In the genomic region with DNA sequence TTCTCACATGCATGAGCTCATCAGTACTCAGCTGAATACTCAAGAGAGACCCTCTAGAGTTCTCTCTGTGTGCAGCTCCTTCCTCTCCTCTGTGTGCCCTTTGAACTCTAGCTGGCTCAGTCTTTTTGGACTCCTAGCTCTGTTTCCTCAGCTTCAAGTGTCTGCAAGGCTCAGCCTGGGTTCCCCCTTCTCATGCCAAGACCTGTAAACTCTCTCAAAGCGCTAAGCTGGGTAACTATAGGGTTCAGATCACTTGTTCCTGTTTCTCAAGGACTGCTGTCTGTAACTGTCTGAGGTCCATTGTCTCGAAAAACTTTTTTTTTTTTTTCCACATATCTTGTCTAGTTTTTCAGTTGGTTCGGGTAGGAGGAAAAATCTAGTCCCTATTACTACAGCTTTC, we compare ENCODE assay signal across 34 cellular contexts. TPM values are rescaled to one million over a fixed set of nuclear protein-coding genes. Genes with fewer than 3 reads are reported as not detected.
"Had no signal": no experiment of that assay in that cellular context is flagged by ENCODE, and none has a peak within 500 bp of the region (broad histone marks: within the 10 kb centered on the region; RNA-seq: fewer than 3 reads in every experiment).

No MANE protein-coding gene starts in this region.

- H3K27ac Mint-ChIP-seq: activated CD4-positive, alpha-beta memory T cell treated with anti-CD3 and anti-CD28 coated beads, Interleukin-2, amount 10 ng/mL, durations not matched to agents 7 days and 5 days; activated CD4-positive, alpha-beta T cell treated with anti-CD3 and anti-CD28 coated beads, Interleukin-2, amount 10 ng/mL, durations not matched to agents 7 days and 5 days; activated T-cell treated with anti-CD3 and anti-CD28 coated beads, Interleukin-2, amount 50 U/mL, for 24 hours; mesothelial cell of epicardium; naive thymus-derived CD8-positive, alpha-beta T cell; stimulated activated memory B cell treated with anti-CD40 and anti-IgM and Interleukin-4, amounts not matched to agents 10 μg/mL and 1 μg/mL and 100 μg/mL, for 72 hours; stimulated activated naive CD8-positive, alpha-beta T cell treated with anti-CD3 and anti-CD28 coated beads, Interleukin-15, amount 100 ng/mL, for 72 hours had no signal

- H3K4me3 ChIP-seq: coronary artery, dorsolateral prefrontal cortex, gastrocnemius medialis, pancreas, psoas muscle, smooth muscle cell, upper lobe of left lung had no signal

- H3K36me3 ChIP-seq: brain microvascular endothelial cell, gastrocnemius medialis, pancreas, upper lobe of left lung had no signal

- H3K4me1 Mint-ChIP-seq: activated CD4-positive, alpha-beta memory T cell treated with anti-CD3 and anti-CD28 coated beads, Interleukin-2, amount 10 ng/mL, durations not matched to agents 7 days and 5 days; activated CD4-positive, alpha-beta T cell treated with anti-CD3 and anti-CD28 coated beads, Interleukin-2, amount 10 ng/mL, durations not matched to agents 7 days and 5 days; mesothelial cell of epicardium; naive thymus-derived CD8-positive, alpha-beta T cell; stimulated activated memory B cell treated with anti-CD40 and anti-IgM and Interleukin-4, amounts not matched to agents 10 μg/mL and 1 μg/mL and 100 μg/mL, for 72 hours; stimulated activated naive CD8-positive, alpha-beta T cell treated with anti-CD3 and anti-CD28 coated beads, Interleukin-15, amount 100 ng/mL, for 72 hours had no signal

- ATAC-seq: gastrocnemius medialis; naive thymus-derived CD8-positive, alpha-beta T cell; psoas muscle; stimulated activated memory B cell treated with anti-CD40 and anti-IgM and Interleukin-4, amounts not matched to agents 10 μg/mL and 1 μg/mL and 100 μg/mL, for 72 hours; stimulated activated naive CD8-positive, alpha-beta T cell treated with anti-CD3 and anti-CD28 coated beads, Interleukin-15, amount 100 ng/mL, for 72 hours had no signal

- H3K9me3 ChIP-seq: gastrocnemius medialis, pancreas, psoas muscle, upper lobe of left lung had no signal

- H3K9me3 Mint-ChIP-seq: activated CD4-positive, alpha-beta memory T cell treated with anti-CD3 and anti-CD28 coated beads, Interleukin-2, amount 10 ng/mL, durations not matched to agents 7 days and 5 days; activated CD4-positive, alpha-beta T cell treated with anti-CD3 and anti-CD28 coated beads, Interleukin-2, amount 10 ng/mL, durations not matched to agents 7 days and 5 days; activated T-cell treated with anti-CD3 and anti-CD28 coated beads, Interleukin-2, amount 50 U/mL, for 24 hours; mesothelial cell of epicardium; stimulated activated memory B cell treated with anti-CD40 and anti-IgM and Interleukin-4, amounts not matched to agents 10 μg/mL and 1 μg/mL and 100 μg/mL, for 72 hours; stimulated activated naive CD8-positive, alpha-beta T cell treated with anti-CD3 and anti-CD28 coated beads, Interleukin-15, amount 100 ng/mL, for 72 hours had no signal

- H3K4me3 Mint-ChIP-seq: activated CD4-positive, alpha-beta memory T cell treated with anti-CD3 and anti-CD28 coated beads, Interleukin-2, amount 10 ng/mL, durations not matched to agents 7 days and 5 days; activated CD4-positive, alpha-beta T cell treated with anti-CD3 and anti-CD28 coated beads, Interleukin-2, amount 10 ng/mL, durations not matched to agents 7 days and 5 days; activated T-cell treated with anti-CD3 and anti-CD28 coated beads, Interleukin-2, amount 50 U/mL, for 24 hours; mesothelial cell of epicardium; naive thymus-derived CD8-positive, alpha-beta T cell; neural crest cell; stimulated activated memory B cell treated with anti-CD40 and anti-IgM and Interleukin-4, amounts not matched to agents 10 μg/mL and 1 μg/mL and 100 μg/mL, for 72 hours; stimulated activated naive CD8-positive, alpha-beta T cell treated with anti-CD3 and anti-CD28 coated beads, Interleukin-15, amount 100 ng/mL, for 72 hours had no signal

- H3K27ac ChIP-seq: brain microvascular endothelial cell, coronary artery, dorsolateral prefrontal cortex, gastrocnemius medialis, pancreas, psoas muscle, upper lobe of left lung had no signal

- H3K27me3 Mint-ChIP-seq: activated CD4-positive, alpha-beta memory T cell treated with anti-CD3 and anti-CD28 coated beads, Interleukin-2, amount 10 ng/mL, durations not matched to agents 7 days and 5 days; activated CD4-positive, alpha-beta T cell treated with anti-CD3 and anti-CD28 coated beads, Interleukin-2, amount 10 ng/mL, durations not matched to agents 7 days and 5 days; activated T-cell treated with anti-CD3 and anti-CD28 coated beads, Interleukin-2, amount 50 U/mL, for 24 hours; stimulated activated naive CD8-positive, alpha-beta T cell treated with anti-CD3 and anti-CD28 coated beads, Interleukin-15, amount 100 ng/mL, for 72 hours had no signal

- H3K36me3 Mint-ChIP-seq: mesothelial cell of epicardium; naive thymus-derived CD8-positive, alpha-beta T cell; stimulated activated memory B cell treated with anti-CD40 and anti-IgM and Interleukin-4, amounts not matched to agents 10 μg/mL and 1 μg/mL and 100 μg/mL, for 72 hours had no signal

- H3K27me3 ChIP-seq: brain microvascular endothelial cell, gastrocnemius medialis, pancreas, upper lobe of left lung had no signal

- H3K4me1 ChIP-seq: gastrocnemius medialis, pancreas, psoas muscle, upper lobe of left lung had no signal

- DNase-seq: activated CD4-positive, alpha-beta memory T cell treated with anti-CD3 and anti-CD28 coated beads, Interleukin-2, amount 10 ng/mL, durations not matched to agents 7 days and 5 days; activated CD4-positive, alpha-beta T cell treated with anti-CD3 and anti-CD28 coated beads for 1 hour; activated CD4-positive, alpha-beta T cell treated with anti-CD3 and anti-CD28 coated beads, Interleukin-2, amount 10 ng/mL, durations not matched to agents 7 days and 5 days; activated CD8-positive, alpha-beta memory T cell treated with anti-CD3 and anti-CD28 coated beads, Interleukin-2, amount 50 U/mL, for 48 hours; activated gamma-delta T cell; activated naive CD4-positive, alpha-beta T cell treated with anti-CD3 and anti-CD28 coated beads, Interleukin-2, amount 50 U/mL, for 16 hours; activated T-cell treated with anti-CD3 and anti-CD28 coated beads, Interleukin-2, amount 50 U/mL, for 24 hours; amniotic stem cell; brain microvascular endothelial cell; dorsolateral prefrontal cortex; effector memory CD4-positive, alpha-beta T cell; gastrocnemius medialis; glutamatergic neuron; mammary epithelial cell; naive thymus-derived CD8-positive, alpha-beta T cell; nucleus accumbens; pancreas; psoas muscle; stimulated activated CD4-positive, alpha-beta T cell treated with anti-CD3 and anti-CD28 coated beads, Interleukin-1b, Interleukin-23, amount 100 ng/mL, for 48 hours; stimulated activated CD4-positive, alpha-beta T cell treated with anti-CD3 and anti-CD28 coated beads, Interleukin-4, amount 100 ng/mL, for 4 hours; stimulated activated CD8-positive, alpha-beta memory T cell treated with anti-CD3 and anti-CD28 coated beads, Interleukin-4, amount 100 ng/mL, for 48 hours; stimulated activated naive CD8-positive, alpha-beta T cell treated with anti-CD3 and anti-CD28 coated beads, Interleukin-15, amount 100 ng/mL, for 72 hours; substantia nigra; T1000; upper lobe of left lung had no signal

RNA-seq across cellular contexts. Expression of a gene that starts 46.7 kb away (rescaled TPM):
- total RNA-seq: activated CD4-positive, alpha-beta memory T cell treated with anti-CD3 and anti-CD28 coated beads, Interleukin-2, amount 10 ng/mL, durations not matched to agents 7 days and 5 days; activated CD4-positive, alpha-beta T cell treated with anti-CD3 and anti-CD28 coated beads, Interleukin-2, amount 10 ng/mL, durations not matched to agents 7 days and 5 days; astrocyte; cardiac septum; epithelial cell of proximal tubule; gastrocnemius medialis; liver; mammary epithelial cell; mesothelial cell of epicardium; naive thymus-derived CD8-positive, alpha-beta T cell; pancreas; psoas muscle; smooth muscle cell; upper lobe of left lung had no signal
- polyA plus RNA-seq: liver; mammary epithelial cell; naive thymus-derived CD8-positive, alpha-beta T cell; pancreas; psoas muscle; smooth muscle cell had no signal
